19 cellular contexts compared by ENCODE assay signal in the genomic region with DNA sequence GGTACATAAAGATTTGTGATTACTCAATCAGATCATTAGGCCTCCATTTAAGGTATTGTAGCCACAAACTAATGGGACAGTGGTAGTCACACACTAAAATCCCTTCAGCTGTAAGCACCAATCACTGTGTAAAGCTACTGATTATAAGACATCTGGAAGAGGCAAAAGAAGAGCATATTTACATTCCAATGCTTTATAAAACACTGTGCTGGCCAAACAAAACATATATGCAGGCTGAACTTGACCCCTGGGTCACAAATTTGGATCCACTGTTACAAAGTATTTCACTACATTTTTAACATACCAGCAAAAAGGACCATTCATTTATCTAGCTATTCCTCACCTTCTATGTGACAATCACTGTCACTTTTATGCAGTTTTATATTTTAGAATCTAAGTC. TPM values are rescaled to one million over a fixed set of nuclear protein-coding genes. Genes with fewer than 3 reads are reported as not detected.
DNase-seq lines count a peak whose midpoint lies in the region; ATAC-seq and TF ChIP-seq lines count a peak whose summit lies in the region.
"Had no signal": no experiment of that assay in that cellular context is flagged by ENCODE, and none has a peak within 500 bp of the region (broad histone marks: within the 10 kb centered on the region; RNA-seq: fewer than 3 reads in every experiment).

No MANE protein-coding gene starts in this region.

- H3F3A ChIP-seq in GM23248 (ENCODE audit: insufficient read depth) = peaks cover 7% of the 10 kb centered on the region; the same call in 1 of the 2 replicates

- no peak overlapping the region for H3K4me2 ChIP-seq in GM23248 (ENCODE audit: unreplicated experiment)

- in situ Hi-C loops in GM23248 (cut with MboI) = no loop called here

- no peaks in the 10 kb centered on the region for H4K20me1 ChIP-seq in GM23248 (ENCODE audit: insufficient read depth)

- H2AFZ ChIP-seq in GM23248 = no peak overlapping the region

- H3K4me1 ChIP-seq in GM23248 (ENCODE audit: insufficient read depth) = peaks cover 16% of the 10 kb centered on the region
- H3K4me1 ChIP-seq: lower lobe of right lung had no signal

- no peak overlapping the region for H3K27ac ChIP-seq in GM23248
- H3K27ac ChIP-seq: cardiac muscle cell, lower lobe of right lung, SK-N-MC had no signal

- no peaks in the 10 kb centered on the region for H3K36me3 ChIP-seq in GM23248 (ENCODE audit: low read depth)
- H3K36me3 ChIP-seq: cardiac muscle cell, lower lobe of right lung had no signal

- no peaks in the 10 kb centered on the region for H3K9me2 ChIP-seq in GM23248 (ENCODE audit: insufficient read depth)

- DNase-seq in GM23248 (peak; percentile 15), fibroblast of peridontal ligament (ENCODE audit: extremely low read depth) (peak; percentile 79), smooth muscle cell of the brain vasculature (ENCODE audit: low read depth, low spot score) (peak; percentile 64), NCI-H774 (lab: John Stamatoyannopoulos, UW) (no peak), Kasumi-1 (lab: John Stamatoyannopoulos, UW) (no peak)
- DNase-seq: activated CD4-positive, alpha-beta memory T cell treated with anti-CD3 and anti-CD28 coated beads for 36 hours; activated T-cell treated with anti-CD3 and anti-CD28 coated beads, Interleukin-2, amount 50 U/mL, for 48 hours; CD4-positive, alpha-beta T cell; DND-41; endodermal cell; lower lobe of right lung; naive thymus-derived CD4-positive, alpha-beta T cell; NCI-H187 treated with DMSO at 0.1 percent for 48 hours; stimulated activated naive CD8-positive, alpha-beta T cell treated with anti-CD3 and anti-CD28 coated beads, Interleukin-15, Interleukin-2, amounts not matched to agents 100 U/mL and 50 U/mL, for 24 hours; trophoblast cell had no signal

- no peaks in the 10 kb centered on the region for H3K9me3 ChIP-seq in GM23248 (ENCODE audit: low read depth)
- H3K9me3 ChIP-seq: lower lobe of right lung had no signal

- H3K27me3 ChIP-seq in GM23248 (replicated peaks; ENCODE audit: insufficient read depth) = no peaks in the 10 kb centered on the region
- H3K27me3 ChIP-seq: cardiac muscle cell had no signal

- no peak overlapping the region for H3K9ac ChIP-seq in GM23248

- ATAC-seq in SK-N-SH treated with all-trans-retinoic acid at 6 μM for 48 hours = peak; percentile 75
- no peak for ATAC-seq in GM18858 (IDR thresholded peaks at IDR 0.05; ENCODE audit: unreplicated experiment)
- ATAC-seq: lower lobe of right lung; naive thymus-derived CD4-positive, alpha-beta T cell; stimulated activated naive CD8-positive, alpha-beta T cell treated with anti-CD3 and anti-CD28 coated beads, Interleukin-15, Interleukin-2, amounts not matched to agents 100 U/mL and 50 U/mL, for 24 hours had no signal

- H3K4me3 ChIP-seq in GM23248 = no peak overlapping the region
- H3K4me3 ChIP-seq: cardiac muscle cell, lower lobe of right lung, SK-N-MC had no signal

- no peaks in the 10 kb centered on the region for H3K79me2 ChIP-seq in GM23248 (ENCODE audit: insufficient read depth)

TF ChIP-seq in SK-N-SH treated with all-trans-retinoic acid at 6 μM for 48 hours, 23 proteins besides CTCF, POLR2A, EP300 and RAD21:
- TF ChIP-seq ZNF8 (CRISPR knock-in tag; IDR thresholded peaks at IDR 0.05) (no peak), ISL1 (CRISPR knock-in tag; IDR thresholded peaks at IDR 0.05) (peak; percentile 66)

RNA-seq across cellular contexts. Expression of a gene that starts 41.4 kb away (rescaled TPM):
- total RNA-seq in GM23248 (2014; rRNA removed; shearing (Covaris generic)) = 55.6 and 57.5 TPM in 2 replicates
- 37.9 and 38.4 TPM in 2 replicates for polyA plus RNA-seq in GM23248 (2016; fragmentation: Nextera tagmentation; extraction: Ambion mirVana)

Comparison
In these comparisons a context has a peak if more than half of its experiments do, and no peak if none do; other contexts are left out.
1. DNase-seq: peak in GM23248 (single experiment), fibroblast of peridontal ligament (single experiment) and smooth muscle cell of the brain vasculature (single experiment); none in NCI-H774 (single experiment) and Kasumi-1 (0 of 2).